Comparison of ENCODE assay signal across 19 cellular contexts in genomic region chr1:30302808-30303310, GRCh38.
DNase-seq lines count a peak whose midpoint lies in the region; ATAC-seq and FAIRE-seq lines count a peak whose summit lies in the region.
"Had no signal": no experiment of that assay in that cellular context is flagged by ENCODE, and none has a peak within 500 bp of the region (broad histone marks: within the 10 kb centered on the region; RNA-seq: fewer than 3 reads in every experiment).

No MANE protein-coding gene starts in this region.

- H3K9me3 Mint-ChIP-seq in natural killer cell treated with Interleukin-12 subunit alpha and Interleukin-12 subunit beta and Interleukin-15 and Interleukin-18, amount 100 ng/mL, for 72 hours, result no peaks in the 10 kb centered on the region

- H3K4me1 Mint-ChIP-seq in natural killer cell treated with Interleukin-12 subunit alpha and Interleukin-12 subunit beta and Interleukin-15 and Interleukin-18, amount 100 ng/mL, for 72 hours (ENCODE audit: low read depth in 2 of 2), result no peaks in the 10 kb centered on the region
- H3K4me1 Mint-ChIP-seq: mesothelial cell of epicardium had no signal

- FAIRE-seq in RCC 7860 (lab: Jason Lieb, UNC), result no peak
- FAIRE-seq: A204.1, GM12892, TTC549 had no signal

- peaks cover 31 to 44% of the 10 kb centered on the region in 2 donors for H3K27me3 Mint-ChIP-seq in natural killer cell treated with Interleukin-12 subunit alpha and Interleukin-12 subunit beta and Interleukin-15 and Interleukin-18, amount 100 ng/mL, for 72 hours

- DNase-seq in NCI-H2081 (lab: John Stamatoyannopoulos, UW) (peak; percentile 22 to 69), NCI-H2081 treated with DMSO at 0.1 percent for 48 hours (lab: John Stamatoyannopoulos, UW) (no peak), NCI-H1694 (lab: John Stamatoyannopoulos, UW) (peak; percentile 76), NCI-H748 (lab: John Stamatoyannopoulos, UW; ENCODE audit: unreplicated experiment) (peak; percentile 90), RPMI8226 (no peak), RCC 7860 (ENCODE audit: low spot score) (no peak), foreskin melanocyte (no peak)
- peak; percentile 44 for DNase-seq in natural killer cell treated with Interleukin-12 subunit alpha and Interleukin-12 subunit beta and Interleukin-15 and Interleukin-18, amount 100 ng/mL, for 72 hours (ENCODE audit: low spot score)
- DNase-seq: activated CD4-positive, alpha-beta T cell treated with anti-CD3 and anti-CD28 coated beads for 4 hours; activated gamma-delta T cell; C1 segment of cervical spinal cord; H7; NCI-H446 treated with DMSO at 0.1 percent for 48 hours; trophoblast cell had no signal

- H3K4me3 Mint-ChIP-seq in natural killer cell treated with Interleukin-12 subunit alpha and Interleukin-12 subunit beta and Interleukin-15 and Interleukin-18, amount 100 ng/mL, for 72 hours, result no peak overlapping the region
- H3K4me3 Mint-ChIP-seq: mesothelial cell of epicardium; stimulated activated naive CD8-positive, alpha-beta T cell treated with anti-CD3 and anti-CD28 coated beads, Interleukin-15, Interleukin-2, amounts not matched to agents 100 ng/mL and 50 ng/mL, for 24 hours had no signal

- H3K27ac Mint-ChIP-seq in natural killer cell treated with Interleukin-12 subunit alpha and Interleukin-12 subunit beta and Interleukin-15 and Interleukin-18, amount 100 ng/mL, for 72 hours, result no peak overlapping the region
- H3K27ac Mint-ChIP-seq: mesothelial cell of epicardium; stimulated activated naive CD8-positive, alpha-beta T cell treated with anti-CD3 and anti-CD28 coated beads, Interleukin-15, Interleukin-2, amounts not matched to agents 100 ng/mL and 50 ng/mL, for 24 hours had no signal

- peaks cover under 1% of the 10 kb centered on the region for H3K36me3 Mint-ChIP-seq in natural killer cell treated with Interleukin-12 subunit alpha and Interleukin-12 subunit beta and Interleukin-15 and Interleukin-18, amount 100 ng/mL, for 72 hours
- H3K36me3 Mint-ChIP-seq: mesothelial cell of epicardium had no signal

- ATAC-seq in natural killer cell treated with Interleukin-12 subunit alpha and Interleukin-12 subunit beta and Interleukin-15 and Interleukin-18, amount 100 ng/mL, for 72 hours, result no peak

Comparison
In these comparisons a context has a peak if more than half of its experiments do, and no peak if none do; other contexts are left out.
1. DNase-seq: peak in NCI-H2081 (2 of 2), NCI-H1694 (single experiment), NCI-H748 (single experiment) and natural killer cell treated with Interleukin-12 subunit alpha and Interleukin-12 subunit beta and Interleukin-15 and Interleukin-18, amount 100 ng/mL, for 72 hours (single experiment); none in NCI-H2081 treated with DMSO at 0.1 percent for 48 hours (single experiment), RPMI8226 (single experiment), RCC 7860 (single experiment) and foreskin melanocyte (single experiment).